Comparison of ENCODE assay signal across 1 cellular context in the genomic region with DNA sequence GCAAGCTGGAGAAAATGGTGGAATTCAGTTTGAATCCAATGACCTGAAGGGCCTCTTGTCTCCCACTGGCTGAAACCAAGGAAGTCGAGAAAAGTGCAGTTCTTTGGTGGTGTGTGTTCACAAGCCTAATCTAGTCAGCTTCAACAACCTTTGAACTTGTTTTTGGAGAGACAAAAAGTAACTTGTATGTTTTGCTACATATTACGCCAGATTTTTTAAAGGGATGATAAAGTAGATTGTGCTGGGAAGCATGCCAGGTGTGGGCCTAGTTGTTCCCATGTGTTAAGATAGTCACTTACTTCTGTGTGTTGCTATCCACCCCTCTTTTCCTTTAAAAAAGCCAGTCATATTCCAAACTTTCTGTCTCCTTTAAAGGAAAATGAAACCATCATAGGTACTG.
TF ChIP-seq lines count a peak whose summit lies in the region.

No MANE protein-coding gene starts in this region.

TF ChIP-seq in GM12891, 5 proteins besides CTCF, POLR2A, EP300 and RAD21 (continued from another document):
- no peak for TF ChIP-seq PAX5 (IDR thresholded peaks at IDR 0.05; ENCODE audit: insufficient read depth, low read length, severe bottlenecking)
